Comparison of ENCODE assay signal across 8 cellular contexts in genomic region chr10:78033623-78034470, GRCh38. TPM values are rescaled to one million over a fixed set of nuclear protein-coding genes. Genes with fewer than 3 reads are reported as not detected.
A peak's percentile ranks its signal among the peaks of the same experiment; 100 is the strongest.
DNase-seq lines count a peak whose midpoint lies in the region; ATAC-seq and TF ChIP-seq lines count a peak whose summit lies in the region.

TSS of gene RPS24 (plus strand) at chr10:78033863. CDS start at chr10:78033902, 39 bp downstream.

- DNase-seq in AG04450 (ENCODE audit: low read depth, low spot score) (peak; percentile 94), NCI-H226 (peak; percentile 89), WTC11 (ENCODE audit: low spot score) (peak; percentile 92), cardiac fibroblast (ENCODE audit: low read depth in 2 of 2) (peak; percentile 98), iPS-NIHi7 (ENCODE audit: extremely low spot score) (peak; percentile 96), smooth muscle cell (lab: John Stamatoyannopoulos, UW; ENCODE audit: unreplicated experiment) (peak; percentile 68)

- H4K20me1 ChIP-seq in smooth muscle cell (ENCODE audit: low read depth) = peaks cover 46% of the 10 kb centered on the region

- TF ChIP-seq CTCF in AG04450 (IDR thresholded peaks at IDR 0.05; ENCODE audit: low read depth, low read length) (no peak), WTC11 (IDR thresholded peaks at IDR 0.05) (no peak), cardiac fibroblast (IDR thresholded peaks at IDR 0.05; ENCODE audit: low read depth, low read length) (no peak), smooth muscle cell (IDR thresholded peaks at IDR 0.05; ENCODE audit: borderline replicate concordance, insufficient read depth, poor library complexity, severe bottlenecking) (no peak)

- H3K79me2 ChIP-seq in smooth muscle cell (ENCODE audit: low read depth) = peaks cover 51% of the 10 kb centered on the region

- H2AFZ ChIP-seq in smooth muscle cell (ENCODE audit: low read depth) = peak within 1 kb of the TSS; percentile 88

- ATAC-seq in GM18909 (IDR thresholded peaks at IDR 0.05; ENCODE audit: poor library complexity, unreplicated experiment) (peak; percentile 85), HG03175 (IDR thresholded peaks at IDR 0.05; ENCODE audit: unreplicated experiment) (peak; percentile 82), WTC11 (peak; percentile 88)

- peak within 1 kb of the TSS; percentile 91 for H3K27ac Mint-ChIP-seq in WTC11

- H3K27me3 ChIP-seq in AG04450 (ENCODE audit: control insufficient read depth, insufficient read depth, low read length) (no peaks in the 10 kb centered on the region), smooth muscle cell (ENCODE audit: low read depth) (no peaks in the 10 kb centered on the region)

- peaks cover 47% of the 10 kb centered on the region for H3K4me1 Mint-ChIP-seq in WTC11

- H3K9me3 Mint-ChIP-seq in WTC11 = no peaks in the 10 kb centered on the region

- no peaks in the 10 kb centered on the region; the same call in 1 of the 2 replicates for H3K9me3 ChIP-seq in AG04450 (ENCODE audit: control insufficient read depth, insufficient read depth, low read length)
- no peaks in the 10 kb centered on the region for H3K9me3 ChIP-seq in smooth muscle cell (replicated peaks; ENCODE audit: low read depth)

- peak within 1 kb of the TSS; percentile 93 for H3K4me2 ChIP-seq in smooth muscle cell

- H3K27me3 Mint-ChIP-seq in WTC11 (ENCODE audit: low read depth) = no peaks in the 10 kb centered on the region

- POLR2A ChIA-PET in AG04450 (lab: Yijun Ruan, JAX) (interaction anchor here (0.6 to 1.5 kb wide), 4 partner anchors 9 to 1105 kb away, joined by 3 to 5 read pairs (median 4); no protein-coding TSS in a partner anchor), WTC11 (lab: Charles Lee) (no interaction called here)

- H3K4me3 Mint-ChIP-seq in WTC11 = peak within 1 kb of the TSS; percentile 86

- peak within 1 kb of the TSS; percentile 75 for H3K9ac ChIP-seq in smooth muscle cell (ENCODE audit: low read depth)

- peak within 1 kb of the TSS; percentile 99 for H3K4me3 ChIP-seq in AG04450 (ENCODE audit: low read depth, low read length)
- H3K4me3 ChIP-seq in cardiac fibroblast (replicated peaks in 1 of 2; ENCODE audit: low read depth in 2 of 2, low read length in 2 of 2) = peak within 1 kb of the TSS; percentile 77 to 89
- H3K4me3 ChIP-seq in smooth muscle cell = peak within 1 kb of the TSS; percentile 92

- H3F3A ChIP-seq in smooth muscle cell (ENCODE audit: low read depth) = peaks cover 7% of the 10 kb centered on the region

- H3K36me3 ChIP-seq in smooth muscle cell (ENCODE audit: low read depth) = no peaks in the 10 kb centered on the region

- peak within 1 kb of the TSS; percentile 82 for H3K27ac ChIP-seq in AG04450 (ENCODE audit: low read depth, low read length)
- H3K27ac ChIP-seq in smooth muscle cell (ENCODE audit: low read depth) = no peak within 1 kb of the TSS

- WGBS in smooth muscle cell (ENCODE audit: low lambda C conversion rate) = 1% methylated on average over 55 of the region's 55 CpGs

- H3K36me3 Mint-ChIP-seq in WTC11 = peaks cover 47% of the 10 kb centered on the region

- CTCF ChIA-PET in AG04450 (lab: Charles Lee) = no interaction called here
- CTCF ChIA-PET in WTC11 (lab: Charles Lee) = interaction anchor here (0.6 to 1.0 kb wide), 2 partner anchors 14 to 144 kb away, joined by 3 to 4 read pairs; no protein-coding TSS in a partner anchor

- H3K4me1 ChIP-seq in smooth muscle cell (ENCODE audit: low read depth) = peaks cover 26% of the 10 kb centered on the region

TF ChIP-seq in WTC11, 78 proteins besides CTCF, POLR2A, EP300 and RAD21 (continues in another document):
- no peak for TF ChIP-seq CDX4 (CRISPR knock-in tag; IDR thresholded peaks at IDR 0.05; ENCODE audit: borderline replicate concordance)
- TF ChIP-seq EMX1 (CRISPR knock-in tag; IDR thresholded peaks at IDR 0.05) = no peak
- no peak for TF ChIP-seq ZSCAN18 (CRISPR knock-in tag; IDR thresholded peaks at IDR 0.05)
- no peak for TF ChIP-seq IRF2 (CRISPR knock-in tag; IDR thresholded peaks at IDR 0.05; ENCODE audit: borderline replicate concordance, low read depth)
- TF ChIP-seq JUN (CRISPR knock-in tag; IDR thresholded peaks at IDR 0.05) = no peak; the same call in 1 of the 2 replicates
- TF ChIP-seq TCF7 (CRISPR knock-in tag; IDR thresholded peaks at IDR 0.05; ENCODE audit: low read depth) = no peak
- no peak for TF ChIP-seq NR1H2 (CRISPR knock-in tag; IDR thresholded peaks at IDR 0.05)
- 0 out of 2 replicates have a peak, but pooled peaks have one; percentile 36 for TF ChIP-seq USF1 (CRISPR knock-in tag; IDR thresholded peaks at IDR 0.05)
- no peak; the same call in 1 of the 2 replicates for TF ChIP-seq E2F5 (CRISPR knock-in tag; IDR thresholded peaks at IDR 0.05)
- TF ChIP-seq ERG (CRISPR knock-in tag; IDR thresholded peaks at IDR 0.05) = 0 out of 2 replicates have a peak, but pooled peaks have one; percentile 28
- no peak for TF ChIP-seq PREB (CRISPR knock-in tag; IDR thresholded peaks at IDR 0.05; ENCODE audit: borderline replicate concordance)
- peak; percentile 71; the same call in 1 of the 2 replicates for TF ChIP-seq MAX (CRISPR knock-in tag; IDR thresholded peaks at IDR 0.05)

RNA-seq across cellular contexts. Expression of gene RPS24, which starts in this region (rescaled TPM):
- 3,086 and 3,777 TPM in 2 replicates for polyA plus RNA-seq in AG04450 (2011; rRNA removed)
- polyA minus RNA-seq in AG04450 (2011; rRNA and poly(A)+ RNA removed) = 561 and 714 TPM in 2 replicates
- total RNA-seq in WTC11 (2021) = 1,819 to 2,002 TPM (median 1,916 TPM) in 3 replicates
- 2,109 and 2,144 TPM in 2 replicates for total RNA-seq in smooth muscle cell
- polyA plus RNA-seq in smooth muscle cell = 407 and 473 TPM in 2 replicates
